Comparison of ENCODE assay signal across 14 cellular contexts in the genomic region with DNA sequence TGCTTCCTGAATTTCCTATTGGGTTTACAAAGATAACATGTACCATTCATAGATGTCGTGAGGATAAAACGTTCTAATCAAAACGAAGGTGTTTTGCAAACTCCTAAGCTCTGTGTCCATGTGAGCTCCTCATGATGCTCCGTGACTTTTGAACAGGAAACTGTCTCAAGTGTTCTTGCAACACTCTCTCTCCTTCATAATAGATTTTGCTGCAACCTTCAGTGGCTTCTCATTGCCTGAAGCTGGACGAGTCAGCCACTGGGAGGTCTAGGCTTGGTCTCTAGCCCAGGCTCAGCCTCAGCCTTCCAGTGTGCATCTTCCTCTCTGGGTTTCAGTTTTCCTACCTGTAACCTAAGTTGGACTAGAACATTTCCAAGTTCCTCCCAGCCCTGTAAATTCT. TPM values are rescaled to one million over a fixed set of nuclear protein-coding genes. Genes with fewer than 3 reads are reported as not detected.
DNase-seq lines count a peak whose midpoint lies in the region; ATAC-seq and TF ChIP-seq lines count a peak whose summit lies in the region.
"Had no signal": no experiment of that assay in that cellular context is flagged by ENCODE, and none has a peak within 500 bp of the region (broad histone marks: within the 10 kb centered on the region; RNA-seq: fewer than 3 reads in every experiment).

No MANE protein-coding gene starts in this region.

- no peaks in the 10 kb centered on the region for H3K79me2 ChIP-seq in mammary epithelial cell (ENCODE audit: insufficient read depth, low read length)

- H2AFZ ChIP-seq in mammary epithelial cell (ENCODE audit: low read depth, low read length), result no peak overlapping the region

- 61% methylated on average over 5 of the region's 5 CpGs for WGBS in mammary epithelial cell (ENCODE audit: low coverage, missing lambda C conversion rate)

- peaks cover 0 to 31% (median 5%) of the 10 kb centered on the region in 10 experiments; a peak in 10 of 20 replicates for H3K4me1 ChIP-seq in BLaER1 treated with 17β-estradiol and CSF1 and Interleukin-3, amounts not matched to agents 10 nM and 100 nM
- H3K4me1 ChIP-seq in mammary epithelial cell (ENCODE audit: insufficient read depth, low read length), result peaks cover 4% of the 10 kb centered on the region
- H3K4me1 ChIP-seq in mucosa of descending colon (ENCODE audit: low read depth), result no peaks in the 10 kb centered on the region
- H3K4me1 ChIP-seq: thyroid gland had no signal

- no peaks in the 10 kb centered on the region for H3K36me3 ChIP-seq in BLaER1 treated with 17β-estradiol and CSF1 and Interleukin-3, amounts not matched to agents 10 nM and 100 nM
- H3K36me3 ChIP-seq in mammary epithelial cell (ENCODE audit: insufficient read depth, low read length) (no peaks in the 10 kb centered on the region), mucosa of descending colon (ENCODE audit: low read depth) (no peaks in the 10 kb centered on the region)
- H3K36me3 ChIP-seq: thyroid gland had no signal

- in situ Hi-C loops in mammary epithelial cell (cut with MboI; ENCODE audit: low sequenced_read_pairs in 2 of 2), result loop anchor here (10.0 to 25.0 kb wide), 2 partner anchors 95 to 652 kb away; partner anchors contain the start of gene MTHFS (in 1 of the 2)
- in situ Hi-C loops in GM13977 (cut with MboI; ENCODE audit: low pct_unique_long_range_greater_than_20kb, low sequenced_read_pairs, unreplicated experiment), result no loop called here

- intact Hi-C loops in mammary epithelial cell (cut with micrococcal nuclease) (loop anchor here (5.0 to 10.0 kb wide), 2 partner anchors 318 to 645 kb away; no protein-coding TSS in a partner anchor), mucosa of descending colon (cut with DNase I, micrococcal nuclease) (no loop called here)

- dilution Hi-C loops in mammary epithelial cell (cut with HindIII; ENCODE audit: low sequenced_read_pairs), result no loop called here

- BruUV-seq in mammary epithelial cell (replicated peaks; lab: Mats Ljungman, UMichigan), result no TSS peak

- peak overlapping the region in 2 of 11 experiments; percentile 16 to 30; a peak in 3 of 22 replicates for H3K27ac ChIP-seq in BLaER1 treated with 17β-estradiol and CSF1 and Interleukin-3, amounts not matched to agents 10 nM and 100 nM
- no peak overlapping the region for H3K27ac ChIP-seq in mammary epithelial cell (ENCODE audit: insufficient read depth, low read depth, low read length)
- H3K27ac ChIP-seq: thyroid gland had no signal

- peak; percentile 19 for ATAC-seq in mucosa of descending colon
- ATAC-seq: activated CD4-positive, CD25-positive, alpha-beta regulatory T cell treated with anti-CD3 and anti-CD28 coated beads, Interleukin-2, amount 50 U/mL, for 24 hours; SK-N-SH treated with all-trans-retinoic acid at 6 μM for 48 hours had no signal

- TF ChIP-seq CTCF in mammary epithelial cell (conservative IDR thresholded peaks at IDR 0.05 in 1 of 2, IDR thresholded peaks at IDR 0.05 in 1 of 2; ENCODE audit: extremely low read depth in 1 of 2, insufficient read depth in 1 of 2, low read depth in 1 of 2, low read length in 2 of 2) (no peak), mucosa of descending colon (IDR thresholded peaks at IDR 0.05) (no peak), GM13977 (IDR thresholded peaks at IDR 0.05; ENCODE audit: extremely low read depth, insufficient read depth, missing control alignments) (no peak)

- DNase-seq in MV-4-11 (lab: John Stamatoyannopoulos, UW), result peak; percentile 74
- DNase-seq in mammary epithelial cell, result peak; percentile 31
- DNase-seq in mucosa of descending colon, result no peak
- no peak for DNase-seq in GM13977 (ENCODE audit: low spot score)
- no peak for DNase-seq in effector CD8-positive, alpha-beta T cell (lab: John Stamatoyannopoulos, UW)
- no peak for DNase-seq in central memory CD4-positive, alpha-beta T cell
- no peak for DNase-seq in ureter (ENCODE audit: low spot score)
- DNase-seq: NCI-H2081 treated with DMSO at 0.1 percent for 48 hours; NK-92 treated with Interleukin-12 subunit alpha and Interleukin-12 subunit beta, amount 100 ng/mL, for 24 hours; occipital lobe; thyroid gland had no signal

- no peak overlapping the region for H3K4me3 ChIP-seq in BLaER1 treated with 17β-estradiol and CSF1 and Interleukin-3, amounts not matched to agents 10 nM and 100 nM
- H3K4me3 ChIP-seq in mammary epithelial cell (replicated peaks in 1 of 3; ENCODE audit: insufficient read depth in 1 of 3, low read depth in 2 of 3, low read length in 3 of 3), result no peak overlapping the region
- no peak overlapping the region for H3K4me3 ChIP-seq in mucosa of descending colon
- H3K4me3 ChIP-seq: thyroid gland had no signal

- no peaks in the 10 kb centered on the region for H3K9me3 ChIP-seq in BLaER1 treated with 17β-estradiol and CSF1 and Interleukin-3, amounts not matched to agents 10 nM and 100 nM (replicated peaks in 1 of 11)
- H3K9me3 ChIP-seq in mammary epithelial cell (replicated peaks; ENCODE audit: insufficient read depth, low read length), result no peaks in the 10 kb centered on the region
- no peaks in the 10 kb centered on the region for H3K9me3 ChIP-seq in mucosa of descending colon
- H3K9me3 ChIP-seq: thyroid gland had no signal

- no peaks in the 10 kb centered on the region; a peak in 1 of 22 replicates for H3K27me3 ChIP-seq in BLaER1 treated with 17β-estradiol and CSF1 and Interleukin-3, amounts not matched to agents 10 nM and 100 nM
- H3K27me3 ChIP-seq in mammary epithelial cell (ENCODE audit: insufficient read depth, low read length), result no peaks in the 10 kb centered on the region
- H3K27me3 ChIP-seq: thyroid gland had no signal

- H3K4me2 ChIP-seq in BLaER1 treated with 17β-estradiol and CSF1 and Interleukin-3, amounts not matched to agents 10 nM and 100 nM, result peak overlapping the region in 6 of 11 experiments; percentile 11 to 56 (median 50); a peak in 13 of 22 replicates
- no peak overlapping the region for H3K4me2 ChIP-seq in mammary epithelial cell (ENCODE audit: insufficient read depth, low read depth, low read length)

- no peaks in the 10 kb centered on the region for H4K20me1 ChIP-seq in BLaER1 treated with 17β-estradiol and CSF1 and Interleukin-3, amounts not matched to agents 10 nM and 100 nM
- no peaks in the 10 kb centered on the region for H4K20me1 ChIP-seq in mammary epithelial cell (ENCODE audit: insufficient read depth, low read length)

- CTCF ChIA-PET in mammary epithelial cell (lab: Charles Lee; ENCODE audit: low non-redundant PET), result no interaction called here

- no peak overlapping the region for H3K9ac ChIP-seq in BLaER1 treated with 17β-estradiol and CSF1 and Interleukin-3, amounts not matched to agents 10 nM and 100 nM
- no peak overlapping the region for H3K9ac ChIP-seq in mammary epithelial cell (ENCODE audit: insufficient read depth, low read length)

RNA-seq across cellular contexts. Expression of gene BCL2A1, which starts 18.7 kb away (rescaled TPM):
- total RNA-seq in mammary epithelial cell (under 1 TPM in 1 of 2 donors, not detected in 1; 0.78 TPM), mucosa of descending colon (1 to 10 TPM; 1.0 to 5.6 (median 1.8) TPM), ureter (0.83 TPM)
- 0.06 TPM for polyA plus RNA-seq in mammary epithelial cell
- polyA minus RNA-seq in mammary epithelial cell, result not detected

Comparison
In these comparisons a context has a peak if more than half of its experiments do, and no peak if none do; other contexts are left out.
1. DNase-seq: peak in MV-4-11 (single experiment) and mammary epithelial cell (single experiment); none in mucosa of descending colon (0 of 3), GM13977 (single experiment), effector CD8-positive, alpha-beta T cell (single experiment), central memory CD4-positive, alpha-beta T cell (single experiment) and ureter (single experiment).